Comparison of ENCODE assay signal across 1 cellular context in genomic region chr11:27468643-27469332, GRCh38.
TF ChIP-seq lines count a peak whose summit lies in the region.

No MANE protein-coding gene starts in this region.

TF ChIP-seq in GM23338, 12 proteins besides CTCF, POLR2A, EP300 and RAD21 (continued from another document):
- TF ChIP-seq ZNF462 (CRISPR knock-in tag; IDR thresholded peaks at IDR 0.05), result no peak
